In genomic region chr15:22265056-22265945, GRCh38 we compare ENCODE assay signal across 18 cellular contexts.
DNase-seq lines count a peak whose midpoint lies in the region; ATAC-seq, FAIRE-seq and TF ChIP-seq lines count a peak whose summit lies in the region.
"Had no signal": no experiment of that assay in that cellular context is flagged by ENCODE, and none has a peak within 500 bp of the region (broad histone marks: within the 10 kb centered on the region; RNA-seq: fewer than 3 reads in every experiment).

No MANE protein-coding gene starts in this region.

- H3K27ac ChIP-seq in Peyer's patch, result peak overlapping the region in 3 of 4 donors; percentile 28 to 41 (median 35)
- no peak overlapping the region for H3K27ac ChIP-seq in K562 (ENCODE audit: extremely low read depth, low read depth, low read length)
- H3K27ac ChIP-seq: cardiac muscle cell, VCaP had no signal

- TF ChIP-seq RAD21 in K562 (CRISPR knock-in tag; conservative IDR thresholded peaks at IDR 0.05 in 1 of 2, IDR thresholded peaks at IDR 0.05 in 1 of 2), result no peak

- in situ Hi-C loops in K562 (cut with MboI), result no loop called here

- H4K20me1 ChIP-seq in K562 (replicated peaks; ENCODE audit: control insufficient read depth, insufficient read depth, low read length), result 0 out of 2 replicates have a peak, but pooled peaks cover 2% of the 10 kb centered on the region

- TF ChIP-seq CTCF in Peyer's patch (IDR thresholded peaks at IDR 0.05) (no peak), K562 (IDR thresholded peaks at IDR 0.05 in 2 of 3, conservative IDR thresholded peaks at IDR 0.05 in 1 of 3; ENCODE audit: insufficient read depth in 2 of 3, low read depth in 1 of 3, low read length in 3 of 3) (no peak)

- intact Hi-C loops in K562 (cut with micrococcal nuclease), result no loop called here

- no peak for TF ChIP-seq EP300 in K562 (IDR thresholded peaks at IDR 0.05; ENCODE audit: low read length)

- 1% methylated on average over 19 of the region's 19 CpGs for WGBS in K562 (ENCODE audit: insufficient coverage, low coverage, missing lambda C conversion rate)

- H3K79me2 ChIP-seq in K562 (ENCODE audit: control insufficient read depth, insufficient read depth, low read length), result no peaks in the 10 kb centered on the region

- H3K4me3 ChIP-seq in Peyer's patch, result no peak overlapping the region
- H3K4me3 ChIP-seq in K562, result no peak overlapping the region
- H3K4me3 ChIP-seq: cardiac muscle cell, esophagus squamous epithelium, lung had no signal

- POLR2A ChIA-PET in K562 (lab: Yijun Ruan, JAX), result no interaction called here

- no peak overlapping the region for H3K4me2 ChIP-seq in K562 (ENCODE audit: insufficient read depth, low read length)

- H2AFZ ChIP-seq in K562 (ENCODE audit: low read depth, low read length), result no peak overlapping the region

- H3K27me3 ChIP-seq in Peyer's patch (no peaks in the 10 kb centered on the region), K562 (ENCODE audit: control insufficient read depth in 2 of 2, insufficient read depth in 2 of 2, low read length in 2 of 2) (peaks cover 11 to 14% of the 10 kb centered on the region in 2 experiments)
- H3K27me3 ChIP-seq: cardiac muscle cell, esophagus squamous epithelium had no signal

- H3K4me1 ChIP-seq in Peyer's patch, result no peaks in the 10 kb centered on the region
- H3K4me1 ChIP-seq in K562 (replicated peaks in 1 of 2; ENCODE audit: control insufficient read depth in 2 of 2, insufficient read depth in 2 of 2, low read length in 2 of 2), result no peaks in the 10 kb centered on the region
- H3K4me1 ChIP-seq: esophagus squamous epithelium had no signal

- peak; percentile 30; the same call in 2 of the 3 replicates for ATAC-seq in K562
- no peak for ATAC-seq in HG03571 (IDR thresholded peaks at IDR 0.05; ENCODE audit: unreplicated experiment)

- H3K9me3 ChIP-seq in Peyer's patch, result no peaks in the 10 kb centered on the region
- no peaks in the 10 kb centered on the region for H3K9me3 ChIP-seq in K562 (replicated peaks; ENCODE audit: control insufficient read depth, insufficient read depth, low read depth, low read length)
- H3K9me3 ChIP-seq: esophagus squamous epithelium had no signal

- no TSS peak for BruUV-seq in K562 (replicated peaks; lab: Mats Ljungman, UMichigan)

- TF ChIP-seq POLR2A in Peyer's patch (IDR thresholded peaks at IDR 0.05) (no peak), K562 (conservative IDR thresholded peaks at IDR 0.05) (no peak)

- no peaks in the 10 kb centered on the region for H3K9me1 ChIP-seq in K562 (ENCODE audit: control insufficient read depth, insufficient read depth, low read length)

- no peak for FAIRE-seq in K562 (lab: Jason Lieb, UNC)
- FAIRE-seq: urothelium cell line had no signal

- DNase-seq in activated naive CD4-positive, alpha-beta T cell treated with Interleukin-2 at 50 U/mL for 16 hours, result peak; percentile 23
- DNase-seq in activated naive CD4-positive, alpha-beta T cell (lab: John Stamatoyannopoulos, UW), result no peak
- DNase-seq in Peyer's patch, result no peak
- DNase-seq in K562 (ENCODE audit: extremely low read depth in 1 of 4, low spot score in 3 of 4), result no peak
- DNase-seq in stimulated activated CD8-positive, alpha-beta memory T cell treated with anti-CD3 and anti-CD28 coated beads, Interleukin-12 subunit alpha, Interleukin-12 subunit beta, amount 100 ng/mL, for 4 hours (ENCODE audit: low read depth), result peak; percentile 13
- DNase-seq in T-helper 9 cell, result no peak
- no peak for DNase-seq in Kasumi-1 (lab: John Stamatoyannopoulos, UW)
- DNase-seq: COR-L47, EL, esophagus squamous epithelium, NCI-H2171, NCI-H82, SW 1271 had no signal

- CTCF ChIA-PET in K562 (lab: Yijun Ruan, JAX; ENCODE audit: low intra/inter-chr PET ratio), result no interaction called here

- H3K9ac ChIP-seq in K562 (ENCODE audit: insufficient read depth in 1 of 2, low read depth in 2 of 2, low read length in 2 of 2), result no peak overlapping the region

- H3K36me3 ChIP-seq in Peyer's patch (no peaks in the 10 kb centered on the region), K562 (ENCODE audit: control insufficient read depth, insufficient read depth, low read length) (no peaks in the 10 kb centered on the region)
- H3K36me3 ChIP-seq: cardiac muscle cell, esophagus squamous epithelium had no signal

TF ChIP-seq in K562, 482 proteins besides CTCF, POLR2A, EP300 and RAD21:
- TF ChIP-seq HSF4 (CRISPR knock-in tag; IDR thresholded peaks at IDR 0.05; ENCODE audit: borderline replicate concordance) (no peak), MTA1 (IDR thresholded peaks at IDR 0.05; ENCODE audit: borderline replicate concordance) (no peak), BRCA1 (IDR thresholded peaks at IDR 0.05) (no peak), BRCA1 (CRISPR knock-in tag; IDR thresholded peaks at IDR 0.05) (no peak), TAF1 (IDR thresholded peaks at IDR 0.05; ENCODE audit: control insufficient read depth, extremely low read depth, insufficient read depth, low read length, severe bottlenecking) (no peak), ARID3A (IDR thresholded peaks at IDR 0.05; ENCODE audit: borderline replicate concordance, low read depth, low read length) (no peak), BRD4 (IDR thresholded peaks at IDR 0.05) (no peak), SETDB1 (IDR thresholded peaks at IDR 0.05; ENCODE audit: low read length) (no peak), GATAD2A (IDR thresholded peaks at IDR 0.05) (no peak), ZMIZ1 (IDR thresholded peaks at IDR 0.05; ENCODE audit: low read depth in 2 of 2, low read length in 2 of 2) (no peak), FOSL1 (tag; conservative IDR thresholded peaks at IDR 0.05) (no peak), ZNF511 (CRISPR knock-in tag; IDR thresholded peaks at IDR 0.05) (no peak), FOXO4 (CRISPR knock-in tag; IDR thresholded peaks at IDR 0.05) (no peak)

Comparison
In these comparisons a context has a peak if more than half of its experiments do, and no peak if none do; other contexts are left out.
1. DNase-seq: peak in activated naive CD4-positive, alpha-beta T cell treated with Interleukin-2 at 50 U/mL for 16 hours (single experiment) and stimulated activated CD8-positive, alpha-beta memory T cell treated with anti-CD3 and anti-CD28 coated beads, Interleukin-12 subunit alpha, Interleukin-12 subunit beta, amount 100 ng/mL, for 4 hours (single experiment); none in activated naive CD4-positive, alpha-beta T cell (0 of 4), Peyer's patch (0 of 3), K562 (0 of 4), T-helper 9 cell (single experiment) and Kasumi-1 (0 of 2).